In genomic region chr18:42950732-42951131, GRCh38 we compare ENCODE assay signal across 1 cellular context.
TF ChIP-seq lines count a peak whose summit lies in the region.

No MANE protein-coding gene starts in this region.

TF ChIP-seq in GM12878, 131 proteins besides CTCF, POLR2A, EP300 and RAD21:
- TF ChIP-seq E2F8 (IDR thresholded peaks at IDR 0.05; ENCODE audit: low read depth, partially characterized antibody) (no peak), ZNF384 (IDR thresholded peaks at IDR 0.05; ENCODE audit: borderline replicate concordance, low read depth, low read length) (peak; percentile 37; the same call in 1 of the 2 replicates)
